18 cellular contexts compared by ENCODE assay signal in the genomic region with DNA sequence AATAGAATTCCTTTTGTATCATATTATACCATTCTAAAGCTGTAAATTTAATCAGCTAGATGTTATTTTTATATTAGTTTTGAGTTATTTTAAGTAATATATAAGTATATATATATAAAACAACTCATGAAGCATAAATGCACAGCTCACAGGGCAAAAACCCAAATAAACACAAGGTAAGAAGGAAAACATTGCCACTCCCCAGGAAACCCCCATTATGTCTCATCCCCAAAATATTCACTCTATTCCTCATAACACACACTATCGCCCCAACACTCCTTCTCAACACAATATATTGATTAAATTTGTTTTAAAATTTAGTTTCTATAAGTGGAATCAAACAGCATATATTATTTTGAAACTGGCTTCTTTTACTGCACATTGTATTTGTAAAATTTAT.
A peak's percentile ranks its signal among the peaks of the same experiment; 100 is the strongest.
DNase-seq lines count a peak whose midpoint lies in the region; ATAC-seq and TF ChIP-seq lines count a peak whose summit lies in the region.
"Had no signal": no experiment of that assay in that cellular context is flagged by ENCODE, and none has a peak within 500 bp of the region (broad histone marks: within the 10 kb centered on the region; RNA-seq: fewer than 3 reads in every experiment).

No MANE protein-coding gene starts in this region.

- no peaks in the 10 kb centered on the region; the same call in 1 of the 2 replicates for H3K36me3 ChIP-seq in PC-3 (ENCODE audit: low read depth, low read length)
- no peaks in the 10 kb centered on the region for H3K36me3 ChIP-seq in RWPE2 (ENCODE audit: low read depth)
- H3K36me3 ChIP-seq in hepatocyte (replicated peaks; ENCODE audit: insufficient read depth, low read depth), result no peaks in the 10 kb centered on the region
- H3K36me3 ChIP-seq: BLaER1 had no signal

- intact Hi-C loops in PC-3 (cut with micrococcal nuclease), result no loop called here

- H3K27ac ChIP-seq in PC-3 (ENCODE audit: low read length) (no peak overlapping the region), RWPE2 (ENCODE audit: poor library complexity, severe bottlenecking) (no peak overlapping the region), foreskin keratinocyte (peak overlapping the region; percentile 49), hepatocyte (no peak overlapping the region)
- H3K27ac ChIP-seq: BLaER1, C4-2B, GM23248 had no signal

- H3K4me2 ChIP-seq in PC-3 (ENCODE audit: low read length) (peak overlapping the region; percentile 38; the same call in 1 of the 2 replicates), hepatocyte (no peak overlapping the region)
- H3K4me2 ChIP-seq: BLaER1 had no signal

- H4K20me1 ChIP-seq in PC-3 (ENCODE audit: low read length) (no peaks in the 10 kb centered on the region), hepatocyte (ENCODE audit: insufficient read depth, poor library complexity, severe bottlenecking) (no peaks in the 10 kb centered on the region)
- H4K20me1 ChIP-seq: BLaER1 had no signal

- TF ChIP-seq CTCF in PC-3 (conservative IDR thresholded peaks at IDR 0.05; ENCODE audit: low read depth, low read length) (no peak), RWPE2 (IDR thresholded peaks at IDR 0.05; ENCODE audit: poor library complexity, severe bottlenecking) (no peak), foreskin keratinocyte (conservative IDR thresholded peaks at IDR 0.05) (no peak), hepatocyte (IDR thresholded peaks at IDR 0.05; ENCODE audit: poor library complexity) (no peak)

- no TSS peak for BruUV-seq in PC-3 (replicated peaks; lab: Mats Ljungman, UMichigan)

- H3K27me3 ChIP-seq in PC-3 (ENCODE audit: low read length) (no peaks in the 10 kb centered on the region), RWPE2 (ENCODE audit: insufficient read depth, poor library complexity, severe bottlenecking) (no peaks in the 10 kb centered on the region), foreskin keratinocyte (no peaks in the 10 kb centered on the region), hepatocyte (no peaks in the 10 kb centered on the region)
- H3K27me3 ChIP-seq: BLaER1 had no signal

- H3K9me3 ChIP-seq in PC-3 (ENCODE audit: low read length), result peaks cover 5% of the 10 kb centered on the region; the same call in 1 of the 2 replicates
- no peaks in the 10 kb centered on the region for H3K9me3 ChIP-seq in RWPE2 (ENCODE audit: severe bottlenecking)
- peaks cover 6% of the 10 kb centered on the region for H3K9me3 ChIP-seq in hepatocyte (ENCODE audit: low read depth)

- CTCF ChIA-PET in PC-3 (lab: Charles Lee), result no interaction called here

- H3K4me3 ChIP-seq in PC-3 (ENCODE audit: low read length) (no peak overlapping the region), RWPE2 (ENCODE audit: severe bottlenecking) (no peak overlapping the region), hepatocyte (no peak overlapping the region)
- H3K4me3 ChIP-seq: BLaER1, GM12878, GM23248 had no signal

- 95% methylated on average over 1 of the region's 1 CpG for WGBS in hepatocyte (ENCODE audit: low lambda C conversion rate, missing lambda C conversion rate)

- ATAC-seq in PC-3 (peak; percentile 79), RWPE2 (ENCODE audit: low read depth) (peak; percentile 42; the same call in 1 of the 3 replicates), foreskin keratinocyte (peak; percentile 85)
- ATAC-seq: CD8-positive, alpha-beta T cell; GM12878 had no signal

- no peak overlapping the region for H2AFZ ChIP-seq in PC-3 (ENCODE audit: low read length)
- no peak overlapping the region for H2AFZ ChIP-seq in hepatocyte
- H2AFZ ChIP-seq: GM23248 had no signal

- H3K79me2 ChIP-seq in PC-3 (ENCODE audit: low read length) (no peaks in the 10 kb centered on the region), hepatocyte (no peaks in the 10 kb centered on the region)

- POLR2A ChIA-PET in PC-3 (lab: Charles Lee; ENCODE audit: unreplicated experiment), result no interaction called here

- H3F3A ChIP-seq in PC-3 (ENCODE audit: low read length, unreplicated experiment), result no peaks in the 10 kb centered on the region

- H3K4me1 ChIP-seq in PC-3 (ENCODE audit: insufficient read depth, low read length) (peaks cover 11% of the 10 kb centered on the region), RWPE2 (ENCODE audit: insufficient read depth, poor library complexity, severe bottlenecking) (peaks cover 9% of the 10 kb centered on the region), foreskin keratinocyte (peaks cover 16% of the 10 kb centered on the region), hepatocyte (ENCODE audit: insufficient read depth) (no peaks in the 10 kb centered on the region)
- H3K4me1 ChIP-seq: BLaER1, Caco-2 had no signal

- no peaks in the 10 kb centered on the region for H3K9me2 ChIP-seq in PC-3 (replicated peaks; ENCODE audit: low read length)
- no peaks in the 10 kb centered on the region for H3K9me2 ChIP-seq in hepatocyte (replicated peaks; ENCODE audit: insufficient read depth)

- DNase-seq in PC-3 (peak; percentile 59), RWPE2 (ENCODE audit: low spot score) (no peak), foreskin keratinocyte (peak; percentile 15 to 58), 8988T (no peak), hepatocyte (ENCODE audit: low spot score) (no peak), putamen (ENCODE audit: low spot score) (no peak)
- DNase-seq: Caco-2; CD4-positive, CD25-positive, alpha-beta regulatory T cell; CD8-positive, alpha-beta T cell; DMS153; DND-41; GDM1; GM23248; H7; HCEC 1CT had no signal

- no peak overlapping the region for H3K9ac ChIP-seq in PC-3 (ENCODE audit: low read length)
- H3K9ac ChIP-seq: BLaER1, GM23248 had no signal

Comparison
In these comparisons a context has a peak if more than half of its experiments do, and no peak if none do; other contexts are left out.
1. DNase-seq: peak in PC-3 (single experiment) and foreskin keratinocyte (2 of 2); none in RWPE2 (single experiment), 8988T (single experiment), hepatocyte (single experiment) and putamen (single experiment).
2. Peak in every context shown above with its lines, with median percentiles within 50 percentile points of each other: ATAC-seq.